In the genomic region with DNA sequence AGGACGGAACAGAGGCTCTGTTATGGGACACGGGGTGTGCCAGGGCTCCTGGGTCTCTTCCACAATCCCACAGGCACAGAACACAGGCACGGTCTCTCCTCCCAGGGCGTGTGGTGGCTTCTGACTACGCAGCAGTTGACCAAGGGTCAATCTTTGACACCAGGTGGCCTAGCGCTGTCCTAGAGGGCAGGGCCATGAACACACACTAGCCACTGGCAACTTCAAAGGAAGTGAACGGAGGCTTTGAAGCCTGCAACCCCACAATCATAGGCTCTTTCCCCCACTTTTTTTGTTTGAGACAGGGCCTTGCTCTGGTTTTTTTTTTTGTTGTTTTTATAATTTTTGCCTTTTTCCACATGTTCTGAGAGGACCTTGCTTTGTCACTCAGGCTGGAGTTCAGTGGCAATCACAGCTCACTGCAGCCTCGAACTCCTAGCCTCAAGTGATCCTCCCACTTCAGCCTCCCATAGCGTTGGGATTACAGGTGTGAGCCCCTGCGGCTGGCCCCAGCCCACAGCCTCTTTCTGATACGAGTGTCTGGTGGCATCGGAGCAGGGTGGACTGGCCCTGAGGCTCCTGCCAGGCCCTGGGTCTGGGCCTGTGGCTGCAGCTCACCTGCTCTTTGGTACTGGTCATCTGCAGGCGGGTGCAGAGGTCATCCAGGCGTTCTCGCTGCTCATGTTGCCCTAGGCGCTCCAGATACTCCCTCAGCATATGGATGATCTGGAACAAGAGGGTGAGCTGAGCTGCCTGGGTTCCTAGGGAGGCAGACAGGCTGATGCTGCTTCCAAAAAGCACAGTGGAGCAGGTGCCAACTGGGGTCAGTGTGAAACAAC, we compare ENCODE assay signal across 24 cellular contexts. TPM values are rescaled to one million over a fixed set of nuclear protein-coding genes. Genes with fewer than 3 reads are reported as not detected.
DNase-seq lines count a peak whose midpoint lies in the region; ATAC-seq, FAIRE-seq and TF ChIP-seq lines count a peak whose summit lies in the region.
"Had no signal": no experiment of that assay in that cellular context is flagged by ENCODE, and none has a peak within 500 bp of the region (broad histone marks: within the 10 kb centered on the region; RNA-seq: fewer than 3 reads in every experiment).

No MANE protein-coding gene starts in this region.

- H3K9me3 Mint-ChIP-seq in stimulated activated naive B cell treated with anti-CD40 and anti-IgM and Interleukin-4, amounts not matched to agents 10 μg/mL and 1 μg/mL and 100 μg/mL, for 72 hours, result no peaks in the 10 kb centered on the region
- H3K9me3 Mint-ChIP-seq: CD4-positive, alpha-beta memory T cell had no signal

- H4K20me1 ChIP-seq in K562 (replicated peaks; ENCODE audit: control insufficient read depth, insufficient read depth, low read length), result no peaks in the 10 kb centered on the region

- CTCF ChIA-PET in K562 (lab: Yijun Ruan, JAX; ENCODE audit: low intra/inter-chr PET ratio), result no interaction called here

- TF ChIP-seq EP300 in K562 (IDR thresholded peaks at IDR 0.05; ENCODE audit: low read length), result no peak

- DNase-seq in K562 (ENCODE audit: extremely low read depth in 1 of 4, low spot score in 3 of 4) (no peak), HPDE6-E6E7 (ENCODE audit: extremely low spot score) (no peak)
- DNase-seq in stimulated activated naive B cell treated with anti-CD40 and anti-IgM and Interleukin-4, amounts not matched to agents 10 μg/mL and 1 μg/mL and 100 μg/mL, for 72 hours, result no peak
- DNase-seq: 8988T; ACHN; C1 segment of cervical spinal cord; Calu3; CD4-positive, alpha-beta memory T cell; COR-L47; DMS53; DMS79 treated with DMSO at 0.1 percent for 48 hours; GF-D8; GM23248; HCEC 1CT had no signal

- H3K4me2 ChIP-seq in K562 (ENCODE audit: insufficient read depth, low read length), result no peak overlapping the region
- H3K4me2 ChIP-seq: A549 had no signal

- POLR2A ChIA-PET in K562 (lab: Yijun Ruan, JAX), result interaction anchor here (0.6 to 1.1 kb wide), 3 partner anchors 9 to 1302 kb away, joined by 3 to 5 read pairs (median 4); partner anchors contain the start of gene EIF3L

- in situ Hi-C loops in K562 (cut with MboI), result no loop called here

- H3K36me3 ChIP-seq in K562 (ENCODE audit: control insufficient read depth, insufficient read depth, low read length) (peaks cover 56% of the 10 kb centered on the region; the same call in 2 of the 3 replicates), liver (ENCODE audit: control insufficient read depth in 4 of 4, insufficient read depth in 3 of 4, low read depth in 1 of 4, low read length in 3 of 4) (peaks cover 3 to 41% (median 14%) of the 10 kb centered on the region in 4 donors)

- H3K9ac ChIP-seq in K562 (ENCODE audit: insufficient read depth in 1 of 2, low read depth in 2 of 2, low read length in 2 of 2) (peak overlapping the region in 1 of 2 experiments; percentile 17; a peak in 1 of 4 replicates), liver (ENCODE audit: low read depth in 1 of 2, low read length in 2 of 2) (no peak overlapping the region)
- H3K9ac ChIP-seq: GM23248 had no signal

- BruUV-seq in K562 (replicated peaks; lab: Mats Ljungman, UMichigan), result no TSS peak

- intact Hi-C loops in K562 (cut with micrococcal nuclease), result no loop called here

- H3K4me3 ChIP-seq in K562, result no peak overlapping the region
- no peak overlapping the region for H3K4me3 ChIP-seq in liver (ENCODE audit: low read depth in 1 of 3, low read length in 3 of 3)
- H3K4me3 ChIP-seq: A549, GM23248 had no signal

- TF ChIP-seq CTCF in K562 (IDR thresholded peaks at IDR 0.05 in 2 of 3, conservative IDR thresholded peaks at IDR 0.05 in 1 of 3; ENCODE audit: insufficient read depth in 2 of 3, low read depth in 1 of 3, low read length in 3 of 3) (no peak), liver (IDR thresholded peaks at IDR 0.05; ENCODE audit: low read depth, low read length, missing input control) (no peak)

- no peaks in the 10 kb centered on the region for H3K27me3 ChIP-seq in K562 (ENCODE audit: control insufficient read depth in 2 of 2, insufficient read depth in 2 of 2, low read length in 2 of 2)
- H3K27me3 ChIP-seq in liver (ENCODE audit: control insufficient read depth in 4 of 4, insufficient read depth in 4 of 4, low read length in 3 of 4), result no peaks in the 10 kb centered on the region

- no peak overlapping the region for H3K27ac ChIP-seq in K562 (ENCODE audit: extremely low read depth, low read depth, low read length)
- peak overlapping the region in 1 of 2 donors; percentile 23 for H3K27ac ChIP-seq in liver (ENCODE audit: low read depth in 1 of 2, low read length in 2 of 2)
- H3K27ac ChIP-seq: A549, GM23248 had no signal

- no peak for TF ChIP-seq RAD21 in K562 (CRISPR knock-in tag; conservative IDR thresholded peaks at IDR 0.05 in 1 of 2, IDR thresholded peaks at IDR 0.05 in 1 of 2)
- TF ChIP-seq RAD21 in liver (IDR thresholded peaks at IDR 0.05), result no peak

- no peak for FAIRE-seq in K562 (lab: Jason Lieb, UNC)
- FAIRE-seq: A549, GM12891, GM18507, H1 had no signal

- H2AFZ ChIP-seq in K562 (ENCODE audit: low read depth, low read length), result no peak overlapping the region
- H2AFZ ChIP-seq: GM23248 had no signal

- H3K9me3 ChIP-seq in K562 (replicated peaks; ENCODE audit: control insufficient read depth, insufficient read depth, low read depth, low read length), result no peaks in the 10 kb centered on the region
- H3K9me3 ChIP-seq in liver (ENCODE audit: control insufficient read depth in 4 of 4, low read length in 3 of 4), result no peaks in the 10 kb centered on the region
- H3K9me3 ChIP-seq: A549 had no signal

- H3K4me3 Mint-ChIP-seq in stimulated activated naive B cell treated with anti-CD40 and anti-IgM and Interleukin-4, amounts not matched to agents 10 μg/mL and 1 μg/mL and 100 μg/mL, for 72 hours, result no peak overlapping the region

- WGBS in K562 (ENCODE audit: insufficient coverage, low coverage, missing lambda C conversion rate), result 86% methylated on average over 10 of the region's 16 CpGs
- WGBS in liver, result 52% methylated on average over 16 of the region's 16 CpGs

- peaks cover 0 to 5% of the 10 kb centered on the region in 2 donors for H3K4me1 Mint-ChIP-seq in stimulated activated naive B cell treated with anti-CD40 and anti-IgM and Interleukin-4, amounts not matched to agents 10 μg/mL and 1 μg/mL and 100 μg/mL, for 72 hours

- H3K27me3 Mint-ChIP-seq in stimulated activated naive B cell treated with anti-CD40 and anti-IgM and Interleukin-4, amounts not matched to agents 10 μg/mL and 1 μg/mL and 100 μg/mL, for 72 hours, result no peaks in the 10 kb centered on the region
- H3K27me3 Mint-ChIP-seq: CD4-positive, alpha-beta memory T cell had no signal

- TF ChIP-seq POLR2A in K562 (conservative IDR thresholded peaks at IDR 0.05), result no peak

- peak overlapping the region; percentile 9 for H3K27ac Mint-ChIP-seq in stimulated activated naive B cell treated with anti-CD40 and anti-IgM and Interleukin-4, amounts not matched to agents 10 μg/mL and 1 μg/mL and 100 μg/mL, for 72 hours

- no peak for ATAC-seq in K562
- no peak for ATAC-seq in stimulated activated naive B cell treated with anti-CD40 and anti-IgM and Interleukin-4, amounts not matched to agents 10 μg/mL and 1 μg/mL and 100 μg/mL, for 72 hours (replicated peaks)
- no peak for ATAC-seq in GM19324 (IDR thresholded peaks at IDR 0.05; ENCODE audit: low FRiP score, unreplicated experiment)

- H3K4me1 ChIP-seq in K562 (replicated peaks in 1 of 2; ENCODE audit: control insufficient read depth in 2 of 2, insufficient read depth in 2 of 2, low read length in 2 of 2) (no peaks in the 10 kb centered on the region; a peak in 1 of 5 replicates), liver (ENCODE audit: control insufficient read depth in 4 of 4, insufficient read depth in 4 of 4, low read length in 3 of 4) (peaks cover 2 to 22% (median 17%) of the 10 kb centered on the region in 4 donors)
- H3K4me1 ChIP-seq: A549 had no signal

- H3K36me3 Mint-ChIP-seq in stimulated activated naive B cell treated with anti-CD40 and anti-IgM and Interleukin-4, amounts not matched to agents 10 μg/mL and 1 μg/mL and 100 μg/mL, for 72 hours, result peaks cover 26 to 49% of the 10 kb centered on the region in 2 donors

- H3K9me1 ChIP-seq in K562 (ENCODE audit: control insufficient read depth, insufficient read depth, low read length), result no peaks in the 10 kb centered on the region

- no peaks in the 10 kb centered on the region for H3K79me2 ChIP-seq in K562 (ENCODE audit: control insufficient read depth, insufficient read depth, low read length)

RNA-seq across cellular contexts. Expression of gene GALR3, which starts 9.1 kb away (rescaled TPM):
- 0.44 TPM in 1 of 2 replicates, not detected in the other for total RNA-seq in K562 (2011; cell fraction: chromatin; rRNA removed; ENCODE audit: low replicate concordance)
- 0.33 and 0.53 TPM in 2 replicates for total RNA-seq in K562 (2011; cell fraction: nucleolus; rRNA removed)
- 0.69 TPM in 1 of 2 replicates, not detected in the other for total RNA-seq in K562 (2011; cell fraction: nucleoplasm; rRNA removed)
- total RNA-seq in K562 (2014; rRNA removed) (0.24 TPM in 1 of 2 replicates, not detected in the other), K562 (2014; rRNA removed; fragmentation: Illumina TruSeq; extraction: Trizol) (not detected in 2 replicates), K562 (2015; rRNA removed; fragmentation: Illumina TruSeq; extraction: Trizol) (not detected in 2 replicates), K562 (2021) (0.13 and 0.31 TPM in 2 replicates), liver (not detected)
- polyA plus RNA-seq in K562 (2011; rRNA removed) (0.11 TPM in 1 of 2 replicates, not detected in the other), K562 (2014; fragmentation: Illumina TruSeq; extraction: Trizol) (not detected in 2 replicates), K562 (2014; fragmentation: Nextera tagmentation; extraction: Ambion mirVana) (not detected), K562 (2014; rRNA removed) (not detected in 2 replicates), liver (not detected)
- polyA plus RNA-seq in K562 (2011; cell fraction: cytosol; rRNA removed), result 0.07 TPM in 1 of 2 replicates, not detected in the other
- 0.33 and 0.38 TPM in 2 replicates for polyA plus RNA-seq in K562 (2011; cell fraction: nucleus; rRNA removed)
- polyA plus RNA-seq in K562 (2012), result 0.28 TPM in 1 of 2 replicates, not detected in the other
- polyA minus RNA-seq in K562 (2011; rRNA and poly(A)+ RNA removed), result not detected in 2 replicates
- polyA minus RNA-seq in K562 (2011; cell fraction: cytosol; rRNA and poly(A)+ RNA removed), result not detected in 2 replicates
- polyA minus RNA-seq in K562 (2011; cell fraction: nucleus; rRNA and poly(A)+ RNA removed), result 0.27 TPM in 1 of 2 replicates, not detected in the other
- total RNA-seq: CD4-positive, alpha-beta memory T cell; Daoy; G401; GM23248; H7 had no signal
- polyA plus RNA-seq: A549; BJ; CD4-positive, alpha-beta memory T cell; GM23248 had no signal

RNA-seq across cellular contexts. Expression of gene ANKRD54, which starts 11.9 kb away (rescaled TPM):
- total RNA-seq in K562 (2011; cell fraction: chromatin; rRNA removed; ENCODE audit: low replicate concordance), result 21.8 and 45.7 TPM in 2 replicates
- total RNA-seq in K562 (2011; cell fraction: nucleolus; rRNA removed), result 36.7 and 40.0 TPM in 2 replicates
- 35.6 and 41.5 TPM in 2 replicates for total RNA-seq in K562 (2011; cell fraction: nucleoplasm; rRNA removed)
- total RNA-seq in K562 (2014; rRNA removed) (22.9 and 27.5 TPM in 2 replicates), K562 (2014; rRNA removed; fragmentation: Illumina TruSeq; extraction: Trizol) (8.8 and 11.5 TPM in 2 replicates), K562 (2015; rRNA removed; fragmentation: Illumina TruSeq; extraction: Trizol) (16.1 and 17.0 TPM in 2 replicates), K562 (2021) (23.6 and 24.3 TPM in 2 replicates), liver (10 to 100 TPM; 13.7 to 25.5 TPM)
- polyA plus RNA-seq in K562 (2011; rRNA removed) (14.5 and 21.8 TPM in 2 replicates), K562 (2014; fragmentation: Illumina TruSeq; extraction: Trizol) (17.5 and 21.6 TPM in 2 replicates), K562 (2014; fragmentation: Nextera tagmentation; extraction: Ambion mirVana) (10 to 100 TPM in 1 of 2 experiments, 1 to 10 TPM in 1; 5.9 to 11.6 TPM), K562 (2014; rRNA removed) (22.4 and 24.6 TPM in 2 replicates), liver (10 to 100 TPM; 10.7 to 11.3 TPM)
- 21.8 and 41.2 TPM in 2 replicates for polyA plus RNA-seq in K562 (2011; cell fraction: cytosol; rRNA removed)
- 56.1 and 59.2 TPM in 2 replicates for polyA plus RNA-seq in K562 (2011; cell fraction: nucleus; rRNA removed)
- polyA plus RNA-seq in K562 (2012), result 16.4 and 21.6 TPM in 2 replicates
- 5.2 and 12.7 TPM in 2 replicates for polyA minus RNA-seq in K562 (2011; rRNA and poly(A)+ RNA removed)
- 9.3 and 11.3 TPM in 2 replicates for polyA minus RNA-seq in K562 (2011; cell fraction: cytosol; rRNA and poly(A)+ RNA removed)
- 10.1 and 12.6 TPM in 2 replicates for polyA minus RNA-seq in K562 (2011; cell fraction: nucleus; rRNA and poly(A)+ RNA removed)

RNA-seq across cellular contexts. Expression of gene EIF3L, which starts 17.0 kb away (rescaled TPM):
- 160 and 200 TPM in 2 replicates for total RNA-seq in K562 (2011; cell fraction: chromatin; rRNA removed; ENCODE audit: low replicate concordance)
- total RNA-seq in K562 (2011; cell fraction: nucleolus; rRNA removed), result 170 and 183 TPM in 2 replicates
- total RNA-seq in K562 (2011; cell fraction: nucleoplasm; rRNA removed), result 181 and 259 TPM in 2 replicates
- total RNA-seq in K562 (2014; rRNA removed) (282 and 295 TPM in 2 replicates), K562 (2014; rRNA removed; fragmentation: Illumina TruSeq; extraction: Trizol) (347 and 353 TPM in 2 replicates), K562 (2015; rRNA removed; fragmentation: Illumina TruSeq; extraction: Trizol) (306 and 312 TPM in 2 replicates), K562 (2021) (402 and 426 TPM in 2 replicates), liver (100 to 1,000 TPM; 103 to 217 TPM)
- polyA plus RNA-seq in K562 (2011; rRNA removed) (699 and 703 TPM in 2 replicates), K562 (2014; fragmentation: Illumina TruSeq; extraction: Trizol) (395 and 506 TPM in 2 replicates), K562 (2014; fragmentation: Nextera tagmentation; extraction: Ambion mirVana) (100 to 1,000 TPM; 368 to 462 TPM), K562 (2014; rRNA removed) (257 and 313 TPM in 2 replicates), liver (100 to 1,000 TPM; 104 to 117 TPM)
- 552 and 733 TPM in 2 replicates for polyA plus RNA-seq in K562 (2011; cell fraction: cytosol; rRNA removed)
- 176 and 282 TPM in 2 replicates for polyA plus RNA-seq in K562 (2011; cell fraction: nucleus; rRNA removed)
- polyA plus RNA-seq in K562 (2012), result 544 and 794 TPM in 2 replicates
- 964 and 1,011 TPM in 2 replicates for polyA minus RNA-seq in K562 (2011; rRNA and poly(A)+ RNA removed)
- 200 and 235 TPM in 2 replicates for polyA minus RNA-seq in K562 (2011; cell fraction: cytosol; rRNA and poly(A)+ RNA removed)
- polyA minus RNA-seq in K562 (2011; cell fraction: nucleus; rRNA and poly(A)+ RNA removed), result 52.8 and 107 TPM in 2 replicates

RNA-seq across cellular contexts. Expression of gene GCAT, which starts 24.5 kb away (rescaled TPM):
- 16.0 and 39.6 TPM in 2 replicates for total RNA-seq in K562 (2011; cell fraction: chromatin; rRNA removed; ENCODE audit: low replicate concordance)
- 46.5 and 53.8 TPM in 2 replicates for total RNA-seq in K562 (2011; cell fraction: nucleolus; rRNA removed)
- total RNA-seq in K562 (2011; cell fraction: nucleoplasm; rRNA removed), result 23.7 and 29.9 TPM in 2 replicates
- total RNA-seq in K562 (2014; rRNA removed) (69.9 and 81.1 TPM in 2 replicates), K562 (2014; rRNA removed; fragmentation: Illumina TruSeq; extraction: Trizol) (9.3 and 13.6 TPM in 2 replicates), K562 (2015; rRNA removed; fragmentation: Illumina TruSeq; extraction: Trizol) (26.4 TPM in 2 replicates), K562 (2021) (61.7 and 63.4 TPM in 2 replicates), liver (10 to 100 TPM; 27.7 to 31.8 TPM)
- polyA plus RNA-seq in K562 (2011; rRNA removed) (21.1 and 31.0 TPM in 2 replicates), K562 (2014; fragmentation: Illumina TruSeq; extraction: Trizol) (31.8 and 50.7 TPM in 2 replicates), K562 (2014; fragmentation: Nextera tagmentation; extraction: Ambion mirVana) (1 to 10 TPM; 1.9 to 5.3 TPM), K562 (2014; rRNA removed) (57.7 and 57.8 TPM in 2 replicates), liver (10 to 100 TPM; 20.7 to 32.6 TPM)
- 32.3 and 62.2 TPM in 2 replicates for polyA plus RNA-seq in K562 (2011; cell fraction: cytosol; rRNA removed)
- 68.1 and 71.9 TPM in 2 replicates for polyA plus RNA-seq in K562 (2011; cell fraction: nucleus; rRNA removed)
- 31.0 and 75.8 TPM in 2 replicates for polyA plus RNA-seq in K562 (2012)
- 6.5 and 8.8 TPM in 2 replicates for polyA minus RNA-seq in K562 (2011; rRNA and poly(A)+ RNA removed)
- polyA minus RNA-seq in K562 (2011; cell fraction: cytosol; rRNA and poly(A)+ RNA removed), result 29.9 and 31.5 TPM in 2 replicates
- 15.6 and 25.7 TPM in 2 replicates for polyA minus RNA-seq in K562 (2011; cell fraction: nucleus; rRNA and poly(A)+ RNA removed)
